In the genomic region with DNA sequence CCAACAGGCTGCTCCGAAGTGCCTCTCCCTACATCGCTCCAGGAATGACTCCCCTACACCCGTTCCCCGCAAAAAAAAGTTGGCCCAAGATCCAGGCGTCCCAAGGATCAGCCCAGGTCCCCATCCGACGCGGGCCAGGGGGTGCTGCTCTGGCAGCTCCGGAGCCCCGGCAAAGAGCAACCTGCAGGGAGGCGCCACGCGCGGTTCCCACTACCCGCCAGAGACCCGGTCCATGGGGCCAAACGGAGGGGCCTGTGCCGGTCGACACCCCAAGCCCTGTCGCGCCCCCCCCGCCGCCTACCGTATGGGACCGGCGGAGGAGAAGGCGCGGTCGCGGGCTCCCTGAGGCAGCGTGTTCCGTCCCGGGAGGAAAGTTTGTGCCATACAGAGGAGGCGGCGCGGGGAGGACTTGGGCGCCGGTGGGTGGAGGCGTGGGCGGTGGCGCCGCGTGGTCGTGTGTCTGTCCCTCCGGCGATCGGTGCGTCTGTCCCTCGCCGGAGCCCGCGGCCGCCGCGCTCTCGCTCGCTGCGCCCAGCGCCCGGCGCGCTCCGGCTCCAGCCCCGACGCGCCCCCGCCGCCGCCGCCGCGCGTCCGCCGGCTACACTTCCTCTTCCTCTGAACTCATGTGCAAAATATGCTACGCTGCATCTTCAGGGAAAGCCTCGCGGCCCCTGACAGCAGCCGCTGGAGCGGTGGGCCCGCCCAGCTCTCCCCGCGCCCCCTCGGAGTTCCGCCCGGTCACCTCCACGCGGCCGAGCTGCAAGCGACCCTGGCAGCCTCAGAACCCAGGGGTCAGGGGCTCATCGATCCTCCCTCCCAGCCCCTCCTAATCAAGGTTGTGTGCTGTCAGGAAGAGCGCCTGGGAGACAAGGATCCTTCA, we compare ENCODE assay signal across 8 cellular contexts. TPM values are rescaled to one million over a fixed set of nuclear protein-coding genes. Genes with fewer than 3 reads are reported as not detected.
A peak's percentile ranks its signal among the peaks of the same experiment; 100 is the strongest.
DNase-seq lines count a peak whose midpoint lies in the region; ATAC-seq and TF ChIP-seq lines count a peak whose summit lies in the region.

A gene with protein sequence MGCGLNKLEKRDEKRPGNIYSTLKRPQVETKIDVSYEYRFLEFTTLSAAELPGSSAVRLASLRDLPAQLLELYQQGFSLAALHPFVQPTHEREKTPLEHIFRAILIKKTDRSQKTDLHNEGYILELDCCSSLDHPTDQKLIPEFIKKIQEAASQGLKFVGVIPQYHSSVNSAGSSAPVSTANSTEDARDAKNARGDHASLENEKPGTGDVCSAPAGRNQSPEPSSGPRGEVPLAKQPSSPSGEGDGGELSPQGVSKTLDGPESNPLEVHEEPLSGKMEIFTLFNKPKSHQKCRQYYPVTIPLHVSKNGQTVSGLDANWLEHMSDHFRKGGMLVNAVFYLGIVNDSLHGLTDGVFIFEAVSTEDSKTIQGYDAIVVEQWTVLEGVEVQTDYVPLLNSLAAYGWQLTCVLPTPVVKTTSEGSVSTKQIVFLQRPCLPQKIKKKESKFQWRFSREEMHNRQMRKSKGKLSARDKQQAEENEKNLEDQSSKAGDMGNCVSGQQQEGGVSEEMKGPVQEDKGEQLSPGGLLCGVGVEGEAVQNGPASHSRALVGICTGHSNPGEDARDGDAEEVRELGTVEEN (minus strand): TSS at position 559 of the 880 bp plus-strand sequence. CDS start 19,830 bp downstream, outside the sequence.

- peak within 1 kb of the TSS; percentile 71 for H2BK5ac ChIP-seq in mesenchymal stem cell (ENCODE audit: low read depth, low read length, poor library complexity, severe bottlenecking)

- peaks cover 4% of the 10 kb centered on the region for H3K79me1 ChIP-seq in mesenchymal stem cell (replicated peaks; ENCODE audit: low read length, poor library complexity, severe bottlenecking)

- no peak for TF ChIP-seq CTCF in GM12875 (IDR thresholded peaks at IDR 0.05; ENCODE audit: borderline replicate concordance, insufficient read depth, low read depth, low read length)
- TF ChIP-seq CTCF in activated CD8-positive, alpha-beta T cell treated with anti-CD3 and anti-CD28 coated beads for 36 hours (IDR thresholded peaks at IDR 0.05), result no peak

- POLR2A ChIA-PET in activated CD8-positive, alpha-beta T cell treated with anti-CD3 and anti-CD28 coated beads for 36 hours (lab: Charles Lee), result interaction anchor here (0.9 to 3.8 kb wide), 22 partner anchors 8 to 716 kb away, joined by 3 to 34 read pairs (median 4); a partner anchor contains a TSS

- peak within 1 kb of the TSS; percentile 80 to 99 for H2BK12ac ChIP-seq in mesenchymal stem cell (ENCODE audit: low read length in 2 of 2)

- peak within 1 kb of the TSS; percentile 95 for H2BK15ac ChIP-seq in mesenchymal stem cell (ENCODE audit: low read depth, poor library complexity, severe bottlenecking)

- H3K4me3 Mint-ChIP-seq in activated CD8-positive, alpha-beta T cell treated with anti-CD3 and anti-CD28 coated beads for 36 hours, result peak within 1 kb of the TSS; percentile 98

- H3K4me1 Mint-ChIP-seq in activated CD8-positive, alpha-beta T cell treated with anti-CD3 and anti-CD28 coated beads for 36 hours (ENCODE audit: low read depth), result peaks cover 67% of the 10 kb centered on the region

- intact Hi-C loops in activated CD8-positive, alpha-beta T cell treated with anti-CD3 and anti-CD28 coated beads for 36 hours (cut with micrococcal nuclease), result loop anchor here (5.0 kb wide), 4 partner anchors 39 to 226 kb away; no protein-coding TSS in a partner anchor

- peak within 1 kb of the TSS; percentile 98 to 99 for H3K4ac ChIP-seq in mesenchymal stem cell (ENCODE audit: low read depth in 1 of 2, low read length in 2 of 2)

- H3K27ac Mint-ChIP-seq in activated CD8-positive, alpha-beta T cell treated with anti-CD3 and anti-CD28 coated beads for 36 hours, result peak within 1 kb of the TSS; percentile 93

- H3K18ac ChIP-seq in mesenchymal stem cell (ENCODE audit: low read depth in 1 of 2, low read length in 2 of 2), result peak within 1 kb of the TSS; percentile 95 to 99

- peak within 1 kb of the TSS; percentile 87 to 99 for H3K23ac ChIP-seq in mesenchymal stem cell (ENCODE audit: low read length in 2 of 2)

- CTCF ChIA-PET in activated CD8-positive, alpha-beta T cell treated with anti-CD3 and anti-CD28 coated beads for 36 hours (lab: Charles Lee), result interaction anchor here (1.0 to 2.0 kb wide), 3 partner anchors 10 to 223 kb away, joined by 3 to 6 read pairs (median 5); no protein-coding TSS in a partner anchor

- H3K4me3 ChIP-seq in GM12875 (ENCODE audit: low read depth, low read length) (peak within 1 kb of the TSS; percentile 98), mesenchymal stem cell (ENCODE audit: insufficient read depth in 1 of 2, low read depth in 1 of 2, low read length in 2 of 2) (peak within 1 kb of the TSS; percentile 86 to 96)

- peak within 1 kb of the TSS in 1 of 2 experiments; percentile 99 for H3K14ac ChIP-seq in mesenchymal stem cell (ENCODE audit: low read length in 2 of 2)

- H3K4me2 ChIP-seq in mesenchymal stem cell (ENCODE audit: low read length, poor library complexity, severe bottlenecking), result peak within 1 kb of the TSS; percentile 81

- no peaks in the 10 kb centered on the region for H3K27me3 Mint-ChIP-seq in activated CD8-positive, alpha-beta T cell treated with anti-CD3 and anti-CD28 coated beads for 36 hours

- under 1% methylated on average over 45 of the region's 92 CpGs for WGBS in mesenchymal stem cell

- no peaks in the 10 kb centered on the region for H3K9me3 ChIP-seq in mesenchymal stem cell (ENCODE audit: control insufficient read depth, low read length)

- peak within 1 kb of the TSS; percentile 88 for H3K9ac ChIP-seq in mesenchymal stem cell (ENCODE audit: low read length)

- peak within 1 kb of the TSS; percentile 43 for H3K27ac ChIP-seq in mesenchymal stem cell (ENCODE audit: low read length, poor library complexity, severe bottlenecking)

- peak; percentile 15 for DNase-seq in NCI-H146 treated with DMSO at 0.1 percent for 48 hours (lab: John Stamatoyannopoulos, UW; ENCODE audit: unreplicated experiment)
- peak; percentile 71 for DNase-seq in activated CD8-positive, alpha-beta T cell treated with anti-CD3 and anti-CD28 coated beads for 36 hours
- DNase-seq in effector CD4-positive, alpha-beta T cell, result peak; percentile 34
- peak; percentile 81 for DNase-seq in mesenchymal stem cell
- DNase-seq in stimulated activated CD8-positive, alpha-beta memory T cell treated with anti-CD3 and anti-CD28 coated beads, Interleukin-7, amount 100 ng/mL, for 24 hours (ENCODE audit: low read depth), result peak; percentile 9
- no peak for DNase-seq in HuH-7 (ENCODE audit: low spot score)

- peak within 1 kb of the TSS; percentile 81 for H2AFZ ChIP-seq in mesenchymal stem cell (ENCODE audit: low read depth, low read length)

- H2AK5ac ChIP-seq in mesenchymal stem cell (ENCODE audit: low read length, severe bottlenecking), result peak within 1 kb of the TSS; percentile 26

- H3K4me1 ChIP-seq in mesenchymal stem cell (ENCODE audit: control insufficient read depth, insufficient read depth, low read depth, low read length), result peaks cover 24% of the 10 kb centered on the region

- no peaks in the 10 kb centered on the region for H3K27me3 ChIP-seq in mesenchymal stem cell (ENCODE audit: control insufficient read depth in 1 of 2, insufficient read depth in 1 of 2, low read length in 2 of 2)

- peak within 1 kb of the TSS; percentile 95 for H4K91ac ChIP-seq in mesenchymal stem cell (ENCODE audit: low read length)

- H2BK120ac ChIP-seq in mesenchymal stem cell (ENCODE audit: low read depth, low read length), result peak within 1 kb of the TSS; percentile 96

- ATAC-seq in activated CD8-positive, alpha-beta T cell treated with anti-CD3 and anti-CD28 coated beads for 36 hours, result peak; percentile 19
- ATAC-seq in HG03439 (IDR thresholded peaks at IDR 0.05; ENCODE audit: unreplicated experiment), result no peak

- peaks cover 54% of the 10 kb centered on the region for H3K36me3 Mint-ChIP-seq in activated CD8-positive, alpha-beta T cell treated with anti-CD3 and anti-CD28 coated beads for 36 hours (ENCODE audit: low read depth)

- peaks cover 7% of the 10 kb centered on the region for H3K9me3 Mint-ChIP-seq in activated CD8-positive, alpha-beta T cell treated with anti-CD3 and anti-CD28 coated beads for 36 hours

- H3K36me3 ChIP-seq in mesenchymal stem cell (ENCODE audit: control insufficient read depth in 1 of 2, insufficient read depth in 2 of 2, low read depth in 1 of 2, low read length in 2 of 2), result no peaks in the 10 kb centered on the region

- H4K8ac ChIP-seq in mesenchymal stem cell (ENCODE audit: low read length), result peak within 1 kb of the TSS; percentile 90

RNA-seq across cellular contexts. Expression of the gene that starts here (rescaled TPM):
- 100 to 1,000 TPM; 113 to 125 TPM for total RNA-seq in activated CD8-positive, alpha-beta T cell treated with anti-CD3 and anti-CD28 coated beads for 36 hours
- polyA plus RNA-seq in mesenchymal stem cell (2013, experiment 1 of 2), result 256 TPM
- 261 TPM for polyA plus RNA-seq in mesenchymal stem cell (2013, experiment 2 of 2)
